16 cellular contexts compared by ENCODE assay signal in the genomic region with DNA sequence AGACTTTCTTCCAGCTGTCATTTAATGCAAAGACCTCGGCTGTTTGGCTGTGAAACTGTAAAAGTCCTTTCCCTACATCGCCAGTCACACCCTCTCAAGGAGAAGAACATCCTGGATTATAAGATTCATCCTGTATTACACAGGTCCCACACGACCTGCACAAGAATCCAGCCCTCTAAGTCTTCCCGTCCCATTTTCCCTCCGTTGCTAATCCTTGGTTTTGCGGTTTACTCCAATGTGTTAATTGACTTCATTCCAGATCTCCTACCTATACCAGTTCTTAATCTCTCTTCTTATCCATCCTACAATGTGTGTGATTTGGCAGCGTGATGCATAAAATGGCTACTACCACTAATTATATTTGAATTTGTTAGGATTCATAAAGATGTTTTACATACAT.
DNase-seq lines count a peak whose midpoint lies in the region; ATAC-seq lines count a peak whose summit lies in the region.
"Had no signal": no experiment of that assay in that cellular context is flagged by ENCODE, and none has a peak within 500 bp of the region (broad histone marks: within the 10 kb centered on the region; RNA-seq: fewer than 3 reads in every experiment).

No MANE protein-coding gene starts in this region.

- no peaks in the 10 kb centered on the region for H3K9me3 Mint-ChIP-seq in activated naive CD8-positive, alpha-beta T cell (ENCODE audit: low read depth)
- H3K9me3 Mint-ChIP-seq in activated naive CD8-positive, alpha-beta T cell treated with anti-CD3 and anti-CD28 coated beads for 36 hours = no peaks in the 10 kb centered on the region
- no peaks in the 10 kb centered on the region for H3K9me3 Mint-ChIP-seq in immature natural killer cell
- H3K9me3 Mint-ChIP-seq: brain, naive B cell had no signal

- H3K36me3 Mint-ChIP-seq in activated naive CD8-positive, alpha-beta T cell = no peaks in the 10 kb centered on the region
- H3K36me3 Mint-ChIP-seq in activated naive CD8-positive, alpha-beta T cell treated with anti-CD3 and anti-CD28 coated beads for 36 hours = no peaks in the 10 kb centered on the region
- no peaks in the 10 kb centered on the region for H3K36me3 Mint-ChIP-seq in immature natural killer cell
- H3K36me3 Mint-ChIP-seq: brain, naive B cell had no signal

- no peaks in the 10 kb centered on the region for H3K27me3 Mint-ChIP-seq in activated naive CD8-positive, alpha-beta T cell
- H3K27me3 Mint-ChIP-seq in activated naive CD8-positive, alpha-beta T cell treated with anti-CD3 and anti-CD28 coated beads for 36 hours = no peaks in the 10 kb centered on the region
- H3K27me3 Mint-ChIP-seq in immature natural killer cell (ENCODE audit: low read depth in 3 of 3) = peaks cover 0 to 5% (median 0%) of the 10 kb centered on the region in 3 donors
- H3K27me3 Mint-ChIP-seq: brain had no signal

- H3K27ac Mint-ChIP-seq in activated naive CD8-positive, alpha-beta T cell = no peak overlapping the region
- no peak overlapping the region for H3K27ac Mint-ChIP-seq in activated naive CD8-positive, alpha-beta T cell treated with anti-CD3 and anti-CD28 coated beads for 36 hours
- H3K27ac Mint-ChIP-seq in immature natural killer cell = peak overlapping the region in 1 of 6 donors; percentile 3

- no peak for DNase-seq in activated naive CD8-positive, alpha-beta T cell treated with anti-CD3 and anti-CD28 coated beads for 36 hours
- DNase-seq in NCI-H82 (lab: John Stamatoyannopoulos, UW) = peak; percentile 79
- no peak for DNase-seq in immature natural killer cell
- DNase-seq in cortex of kidney (lab: John Stamatoyannopoulos, UW) = no peak
- no peak for DNase-seq in epidermal melanocyte (ENCODE audit: insufficient read length, low spot score)
- no peak for DNase-seq in effector CD4-positive, alpha-beta T cell
- DNase-seq: GM23248, naive B cell, NCI-H1105 treated with DMSO at 0.1 percent for 48 hours, NCI-H2081 treated with DMSO at 0.1 percent for 48 hours, NCI-H524 treated with DMSO at 0.1 percent for 48 hours, right lobe of liver, upper lobe of left lung had no signal

- no peak for ATAC-seq in GM21528 (IDR thresholded peaks at IDR 0.05; ENCODE audit: low FRiP score, unreplicated experiment)

- H3K4me3 Mint-ChIP-seq in activated naive CD8-positive, alpha-beta T cell = peak overlapping the region; percentile 43
- H3K4me3 Mint-ChIP-seq in activated naive CD8-positive, alpha-beta T cell treated with anti-CD3 and anti-CD28 coated beads for 36 hours = no peak overlapping the region
- peak overlapping the region; percentile 0 to 56 (median 39) for H3K4me3 Mint-ChIP-seq in immature natural killer cell

- H3K4me1 Mint-ChIP-seq in activated naive CD8-positive, alpha-beta T cell (ENCODE audit: low read depth) = peaks cover 12% of the 10 kb centered on the region
- H3K4me1 Mint-ChIP-seq in activated naive CD8-positive, alpha-beta T cell treated with anti-CD3 and anti-CD28 coated beads for 36 hours = peaks cover 4% of the 10 kb centered on the region
- peaks cover 10 to 15% of the 10 kb centered on the region in 2 donors for H3K4me1 Mint-ChIP-seq in immature natural killer cell
- H3K4me1 Mint-ChIP-seq: brain had no signal
